10 cellular contexts compared by ENCODE assay signal in genomic region chr6:151847064-151847463, GRCh38. TPM values are rescaled to one million over a fixed set of nuclear protein-coding genes. Genes with fewer than 3 reads are reported as not detected.
DNase-seq lines count a peak whose midpoint lies in the region; ATAC-seq and TF ChIP-seq lines count a peak whose summit lies in the region.
"Had no signal": no experiment of that assay in that cellular context is flagged by ENCODE, and none has a peak within 500 bp of the region (broad histone marks: within the 10 kb centered on the region; RNA-seq: fewer than 3 reads in every experiment).

No MANE protein-coding gene starts in this region.

- H3K27ac Mint-ChIP-seq in activated CD4-positive, alpha-beta T cell treated with anti-CD3 and anti-CD28 coated beads, Interleukin-2, amount 10 ng/mL, durations not matched to agents 24 days and 14 days: no peak overlapping the region

- intact Hi-C loops in activated CD4-positive, alpha-beta T cell treated with anti-CD3 and anti-CD28 coated beads, Interleukin-2, amount 10 ng/mL, durations not matched to agents 24 days and 14 days (cut with micrococcal nuclease): no loop called here

- H3K27me3 Mint-ChIP-seq in activated CD4-positive, alpha-beta T cell treated with anti-CD3 and anti-CD28 coated beads, Interleukin-2, amount 10 ng/mL, durations not matched to agents 24 days and 14 days: no peaks in the 10 kb centered on the region
- H3K27me3 Mint-ChIP-seq: central memory CD8-positive, alpha-beta T cell had no signal

- H3K9me3 Mint-ChIP-seq in activated CD4-positive, alpha-beta T cell treated with anti-CD3 and anti-CD28 coated beads, Interleukin-2, amount 10 ng/mL, durations not matched to agents 24 days and 14 days: peaks cover 7% of the 10 kb centered on the region
- H3K9me3 Mint-ChIP-seq: central memory CD8-positive, alpha-beta T cell had no signal

- H3K4me1 Mint-ChIP-seq in activated CD4-positive, alpha-beta T cell treated with anti-CD3 and anti-CD28 coated beads, Interleukin-2, amount 10 ng/mL, durations not matched to agents 24 days and 14 days: no peaks in the 10 kb centered on the region
- H3K4me1 Mint-ChIP-seq: central memory CD8-positive, alpha-beta T cell had no signal

- DNase-seq in activated CD4-positive, alpha-beta T cell treated with anti-CD3 and anti-CD28 coated beads, Interleukin-2, amount 10 ng/mL, durations not matched to agents 24 days and 14 days: peak; percentile 63
- no peak for DNase-seq in activated CD4-positive, alpha-beta T cell treated with anti-CD3 and anti-CD28 coated beads, Interleukin-2, amount 50 U/mL, for 48 hours
- peak; percentile 59 for DNase-seq in renal cortical epithelial cell (ENCODE audit: low read depth)
- no peak for DNase-seq in DMS79 (lab: John Stamatoyannopoulos, UW)
- no peak for DNase-seq in effector CD8-positive, alpha-beta T cell (lab: John Stamatoyannopoulos, UW)
- DNase-seq: stimulated activated CD4-positive, alpha-beta T cell treated with anti-CD3 and anti-CD28 coated beads, Interleukin-4, amount 100 ng/mL, for 24 hours had no signal

- H3K4me3 Mint-ChIP-seq in activated CD4-positive, alpha-beta T cell treated with anti-CD3 and anti-CD28 coated beads, Interleukin-2, amount 10 ng/mL, durations not matched to agents 24 days and 14 days: no peak overlapping the region
- H3K4me3 Mint-ChIP-seq: central memory CD8-positive, alpha-beta T cell had no signal

- no peaks in the 10 kb centered on the region for H3K36me3 Mint-ChIP-seq in activated CD4-positive, alpha-beta T cell treated with anti-CD3 and anti-CD28 coated beads, Interleukin-2, amount 10 ng/mL, durations not matched to agents 24 days and 14 days (ENCODE audit: low read depth)

- ATAC-seq in esophagus mucosa (peak; percentile 29), GM21576 (IDR thresholded peaks at IDR 0.05; ENCODE audit: unreplicated experiment) (no peak)

TF ChIP-seq in PFSK-1, 5 proteins besides CTCF, POLR2A, EP300 and RAD21:
- TF ChIP-seq, protein P1, sequence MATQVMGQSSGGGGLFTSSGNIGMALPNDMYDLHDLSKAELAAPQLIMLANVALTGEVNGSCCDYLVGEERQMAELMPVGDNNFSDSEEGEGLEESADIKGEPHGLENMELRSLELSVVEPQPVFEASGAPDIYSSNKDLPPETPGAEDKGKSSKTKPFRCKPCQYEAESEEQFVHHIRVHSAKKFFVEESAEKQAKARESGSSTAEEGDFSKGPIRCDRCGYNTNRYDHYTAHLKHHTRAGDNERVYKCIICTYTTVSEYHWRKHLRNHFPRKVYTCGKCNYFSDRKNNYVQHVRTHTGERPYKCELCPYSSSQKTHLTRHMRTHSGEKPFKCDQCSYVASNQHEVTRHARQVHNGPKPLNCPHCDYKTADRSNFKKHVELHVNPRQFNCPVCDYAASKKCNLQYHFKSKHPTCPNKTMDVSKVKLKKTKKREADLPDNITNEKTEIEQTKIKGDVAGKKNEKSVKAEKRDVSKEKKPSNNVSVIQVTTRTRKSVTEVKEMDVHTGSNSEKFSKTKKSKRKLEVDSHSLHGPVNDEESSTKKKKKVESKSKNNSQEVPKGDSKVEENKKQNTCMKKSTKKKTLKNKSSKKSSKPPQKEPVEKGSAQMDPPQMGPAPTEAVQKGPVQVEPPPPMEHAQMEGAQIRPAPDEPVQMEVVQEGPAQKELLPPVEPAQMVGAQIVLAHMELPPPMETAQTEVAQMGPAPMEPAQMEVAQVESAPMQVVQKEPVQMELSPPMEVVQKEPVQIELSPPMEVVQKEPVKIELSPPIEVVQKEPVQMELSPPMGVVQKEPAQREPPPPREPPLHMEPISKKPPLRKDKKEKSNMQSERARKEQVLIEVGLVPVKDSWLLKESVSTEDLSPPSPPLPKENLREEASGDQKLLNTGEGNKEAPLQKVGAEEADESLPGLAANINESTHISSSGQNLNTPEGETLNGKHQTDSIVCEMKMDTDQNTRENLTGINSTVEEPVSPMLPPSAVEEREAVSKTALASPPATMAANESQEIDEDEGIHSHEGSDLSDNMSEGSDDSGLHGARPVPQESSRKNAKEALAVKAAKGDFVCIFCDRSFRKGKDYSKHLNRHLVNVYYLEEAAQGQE (IDR thresholded peaks at IDR 0.05; ENCODE audit: insufficient read depth in 1 of 2, low read depth in 2 of 2, low read length in 2 of 2): peak; percentile 83 to 94
- no peak for TF ChIP-seq SIN3A (IDR thresholded peaks at IDR 0.05; ENCODE audit: borderline replicate concordance, insufficient read depth, low read length)

RNA-seq across cellular contexts. Expression of gene ESR1, which starts 39.6 kb away (rescaled TPM):
- 0.35 and 0.38 TPM in 2 replicates for total RNA-seq in activated CD4-positive, alpha-beta T cell treated with anti-CD3 and anti-CD28 coated beads, Interleukin-2, amount 10 ng/mL, durations not matched to agents 24 days and 14 days
- polyA plus RNA-seq in PFSK-1 (2012; ENCODE audit: insufficient read length, low read depth): not detected
- total RNA-seq in esophagus mucosa (0.80 TPM), renal cortical epithelial cell (under 0.01 TPM in 2 replicates)

Comparison
In these comparisons a context has a peak if more than half of its experiments do, and no peak if none do; other contexts are left out.
1. DNase-seq: peak in activated CD4-positive, alpha-beta T cell treated with anti-CD3 and anti-CD28 coated beads, Interleukin-2, amount 10 ng/mL, durations not matched to agents 24 days and 14 days (single experiment) and renal cortical epithelial cell (single experiment); none in activated CD4-positive, alpha-beta T cell treated with anti-CD3 and anti-CD28 coated beads, Interleukin-2, amount 50 U/mL, for 48 hours (0 of 2), DMS79 (single experiment) and effector CD8-positive, alpha-beta T cell (single experiment).